8 cellular contexts compared by ENCODE assay signal in genomic region chrX:2691543-2692220, GRCh38. TPM values are rescaled to one million over a fixed set of nuclear protein-coding genes. Genes with fewer than 3 reads are reported as not detected.
DNase-seq lines count a peak whose midpoint lies in the region; ATAC-seq and TF ChIP-seq lines count a peak whose summit lies in the region.

No MANE protein-coding gene starts in this region.

- H4K20me1 ChIP-seq in DOHH2 (ENCODE audit: control insufficient read depth, insufficient read depth, low read depth, low read length), result peaks cover 11% of the 10 kb centered on the region; the same call in 1 of the 2 replicates

- H3K4me1 ChIP-seq in DOHH2 (ENCODE audit: control insufficient read depth, low read length) (peaks cover 49% of the 10 kb centered on the region), parathyroid adenoma (no peaks in the 10 kb centered on the region)

- H3K27me3 ChIP-seq in DOHH2 (ENCODE audit: control insufficient read depth, low read length) (peaks cover 3% of the 10 kb centered on the region; the same call in 1 of the 2 replicates), parathyroid adenoma (ENCODE audit: control insufficient read depth, insufficient read depth, low read length) (no peaks in the 10 kb centered on the region)

- H3K4me3 ChIP-seq in DOHH2 (ENCODE audit: low read length) (peak overlapping the region; percentile 93), fibroblast of villous mesenchyme (ENCODE audit: low read depth, low read length) (peak overlapping the region; percentile 86), parathyroid adenoma (ENCODE audit: low read depth, low read length) (peak overlapping the region; percentile 81)

- no peaks in the 10 kb centered on the region for H3F3A ChIP-seq in DOHH2 (ENCODE audit: control insufficient read depth, insufficient read depth)

- H3K9me3 ChIP-seq in DOHH2 (ENCODE audit: control insufficient read depth, insufficient read depth, low read length) (no peaks in the 10 kb centered on the region), parathyroid adenoma (ENCODE audit: control insufficient read depth, low read length) (no peaks in the 10 kb centered on the region)

- H3K9ac ChIP-seq in parathyroid adenoma, result peak overlapping the region; percentile 53

- DNase-seq in activated CD4-positive, alpha-beta T cell treated with anti-CD3 and anti-CD28 coated beads, Interleukin-2, amount 50 U/mL, for 48 hours, result peak; percentile 52 to 59
- DNase-seq in fibroblast of villous mesenchyme (ENCODE audit: low read depth), result peak; percentile 58
- no peak for DNase-seq in SHP77 (lab: John Stamatoyannopoulos, UW)
- DNase-seq in epidermal melanocyte (ENCODE audit: insufficient read length, low spot score), result no peak
- DNase-seq in putamen (ENCODE audit: low spot score), result no peak

- H3K4me2 ChIP-seq in DOHH2 (ENCODE audit: low read length) (peak overlapping the region; percentile 72), parathyroid adenoma (ENCODE audit: low read length) (peak overlapping the region; percentile 93)

- H3K79me2 ChIP-seq in DOHH2 (ENCODE audit: control insufficient read depth, low read length), result peaks cover 53% of the 10 kb centered on the region
- H3K79me2 ChIP-seq in parathyroid adenoma, result peaks cover 4% of the 10 kb centered on the region

- no peaks in the 10 kb centered on the region for H3K9me2 ChIP-seq in DOHH2 (replicated peaks; ENCODE audit: control insufficient read depth, low read length)

- H3K27ac ChIP-seq in DOHH2 (ENCODE audit: low read depth, low read length), result peak overlapping the region; percentile 53
- peak overlapping the region; percentile 54 for H3K27ac ChIP-seq in parathyroid adenoma

- peak; percentile 8 for ATAC-seq in HG03039 (IDR thresholded peaks at IDR 0.05; ENCODE audit: unreplicated experiment)

- TF ChIP-seq CTCF in DOHH2 (IDR thresholded peaks at IDR 0.05; ENCODE audit: low read depth, low read length, poor library complexity, severe bottlenecking) (peak; percentile 5), fibroblast of villous mesenchyme (IDR thresholded peaks at IDR 0.05; ENCODE audit: insufficient read depth, low read depth, low read length) (no peak), parathyroid adenoma (IDR thresholded peaks at IDR 0.05) (no peak)

- H2AFZ ChIP-seq in parathyroid adenoma, result peak overlapping the region; percentile 72

- H3K36me3 ChIP-seq in DOHH2 (ENCODE audit: control insufficient read depth, low read length), result peaks cover 12% of the 10 kb centered on the region
- H3K36me3 ChIP-seq in parathyroid adenoma (ENCODE audit: control insufficient read depth, insufficient read depth, low read length), result no peaks in the 10 kb centered on the region

RNA-seq across cellular contexts. Expression of gene CD99, which starts 0.6 kb away (rescaled TPM):
- 268 and 386 TPM in 2 replicates for total RNA-seq in fibroblast of villous mesenchyme

Comparison
In these comparisons a context has a peak if more than half of its experiments do, and no peak if none do; other contexts are left out.
1. DNase-seq: peak in activated CD4-positive, alpha-beta T cell treated with anti-CD3 and anti-CD28 coated beads, Interleukin-2, amount 50 U/mL, for 48 hours (2 of 2) and fibroblast of villous mesenchyme (single experiment); none in SHP77 (0 of 2), epidermal melanocyte (single experiment) and putamen (single experiment).
2. Peak in every context shown above with its lines, with median percentiles within 50 percentile points of each other: H3K4me3 ChIP-seq.